14 cellular contexts compared by ENCODE assay signal in the genomic region with DNA sequence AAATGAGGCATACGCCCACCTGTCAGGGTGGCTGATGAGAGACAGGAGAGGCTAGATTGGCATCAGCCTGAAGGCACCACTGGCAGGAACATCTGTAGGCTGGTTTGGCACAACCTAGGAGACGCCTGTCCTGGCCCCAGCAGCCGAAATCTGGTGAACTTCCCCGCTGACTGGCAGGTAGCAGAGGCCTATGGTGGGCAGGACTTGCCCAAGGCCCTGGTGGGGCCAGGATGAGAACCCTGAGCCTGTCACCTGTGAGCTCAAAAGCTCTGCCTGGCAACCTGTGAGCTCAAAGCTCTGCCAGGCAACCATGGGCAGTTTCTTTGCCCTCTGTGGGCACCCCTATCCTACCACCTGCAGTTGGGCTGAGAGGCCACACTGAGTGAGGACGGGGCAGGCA. TPM values are rescaled to one million over a fixed set of nuclear protein-coding genes. Genes with fewer than 3 reads are reported as not detected.
DNase-seq lines count a peak whose midpoint lies in the region; TF ChIP-seq lines count a peak whose summit lies in the region.
"Had no signal": no experiment of that assay in that cellular context is flagged by ENCODE, and none has a peak within 500 bp of the region (broad histone marks: within the 10 kb centered on the region; RNA-seq: fewer than 3 reads in every experiment).

No MANE protein-coding gene starts in this region.

- no peak overlapping the region for H2AFZ ChIP-seq in OCI-LY1 (ENCODE audit: low read length)
- H2AFZ ChIP-seq: PC-9 had no signal

- no TSS peak for BruUV-seq in Caco-2 (replicated peaks; lab: Mats Ljungman, UMichigan)

- CTCF ChIA-PET in Caco-2 (lab: Charles Lee): no interaction called here

- H3K4me1 Mint-ChIP-seq in Caco-2 (ENCODE audit: low read depth, unreplicated experiment): peaks cover 7% of the 10 kb centered on the region

- no peaks in the 10 kb centered on the region for H3F3A ChIP-seq in OCI-LY1 (ENCODE audit: insufficient read depth, low read length)

- no peaks in the 10 kb centered on the region for H3K9me2 ChIP-seq in OCI-LY1 (ENCODE audit: low read depth, low read length)

- no peak for TF ChIP-seq CTCF in Caco-2 (IDR thresholded peaks at IDR 0.05; ENCODE audit: insufficient read depth in 1 of 2, low read depth in 1 of 2, low read length in 1 of 2, severe bottlenecking in 1 of 2, unreplicated experiment in 1 of 2)
- no peak for TF ChIP-seq CTCF in OCI-LY1 (IDR thresholded peaks at IDR 0.05; ENCODE audit: low read length)
- TF ChIP-seq CTCF in left ventricle myocardium inferior (IDR thresholded peaks at IDR 0.05; ENCODE audit: borderline replicate concordance): no peak
- TF ChIP-seq CTCF in spleen (IDR thresholded peaks at IDR 0.05 in 8 of 11, conservative IDR thresholded peaks at IDR 0.05 in 3 of 11): no peak

- peaks cover 55% of the 10 kb centered on the region for H3K36me3 Mint-ChIP-seq in Caco-2 (ENCODE audit: insufficient read depth, unreplicated experiment)

- H3K4me1 ChIP-seq in Caco-2: no peaks in the 10 kb centered on the region
- peaks cover 42% of the 10 kb centered on the region for H3K4me1 ChIP-seq in OCI-LY1 (ENCODE audit: insufficient read depth, low read length, severe bottlenecking)
- H3K4me1 ChIP-seq in left ventricle myocardium inferior: peaks cover 89% of the 10 kb centered on the region
- peaks cover 9 to 43% (median 33%) of the 10 kb centered on the region in 6 donors for H3K4me1 ChIP-seq in spleen

- no peaks in the 10 kb centered on the region for H3K79me2 ChIP-seq in OCI-LY1 (ENCODE audit: insufficient read depth, low read length)

- H3K27me3 ChIP-seq in Caco-2 (replicated peaks; ENCODE audit: control insufficient read depth, insufficient read depth, low read length) (no peaks in the 10 kb centered on the region), OCI-LY1 (ENCODE audit: insufficient read depth, low read length) (no peaks in the 10 kb centered on the region), left ventricle myocardium inferior (ENCODE audit: low read depth) (no peaks in the 10 kb centered on the region), spleen (replicated peaks in 1 of 7) (no peaks in the 10 kb centered on the region)
- H3K27me3 ChIP-seq: tibial artery had no signal

- H3K4me2 ChIP-seq in OCI-LY1 (ENCODE audit: low read length): peak overlapping the region; percentile 76; the same call in 1 of the 2 replicates
- H3K4me2 ChIP-seq: PC-9 had no signal

- H3K27ac Mint-ChIP-seq in Caco-2 (ENCODE audit: unreplicated experiment): no peak overlapping the region

- H3K27ac ChIP-seq in OCI-LY1 (ENCODE audit: low read depth, low read length, poor library complexity, severe bottlenecking) (peak overlapping the region; percentile 97), left ventricle myocardium inferior (replicated peaks) (peak overlapping the region; percentile 96), spleen (peak overlapping the region in 3 of 8 donors; percentile 5 to 86 (median 23))
- H3K27ac ChIP-seq: HL-60, PC-9 had no signal

- POLR2A ChIA-PET in Caco-2 (lab: Charles Lee): no interaction called here

- TF ChIP-seq POLR2A in spleen (IDR thresholded peaks at IDR 0.05): no peak

- intact Hi-C loops in Caco-2 (cut with micrococcal nuclease; ENCODE audit: unreplicated experiment) (no loop called here), left ventricle myocardium inferior (cut with micrococcal nuclease) (no loop called here), spleen (cut with DNase I; ENCODE audit: low total_unique reads) (no loop called here)

- H4K20me1 ChIP-seq in OCI-LY1 (ENCODE audit: insufficient read depth, low read length): no peaks in the 10 kb centered on the region

- DNase-seq in Caco-2 (no peak), left ventricle myocardium inferior (no peak), spleen (peak; percentile 73), NCI-H446 treated with DMSO at 0.1 percent for 48 hours (lab: John Stamatoyannopoulos, UW) (no peak), ACHN (no peak), superior temporal gyrus (ENCODE audit: extremely low spot score) (no peak)
- DNase-seq: COR-L47, NCI-H1436, NCI-H226, PC-9 had no signal

- in situ Hi-C loops in ACHN (cut with HindIII; ENCODE audit: low pct_ligation_motif_present, low pct_unique_long_range_greater_than_20kb, low sequenced_read_pairs): no loop called here

- H3K4me3 Mint-ChIP-seq in Caco-2 (ENCODE audit: unreplicated experiment): peak overlapping the region; percentile 33
- H3K4me3 Mint-ChIP-seq: T-helper 1 cell treated with Interleukin-12 subunit alpha and Interleukin-12 subunit beta and Interleukin-4 antibody, amounts not matched to agents 30 μg/mL and 1 μg/mL, for 36 hours had no signal

- no peaks in the 10 kb centered on the region for H3K9me3 Mint-ChIP-seq in Caco-2 (ENCODE audit: unreplicated experiment)
- H3K9me3 Mint-ChIP-seq: T-helper 1 cell treated with Interleukin-12 subunit alpha and Interleukin-12 subunit beta and Interleukin-4 antibody, amounts not matched to agents 30 μg/mL and 1 μg/mL, for 36 hours had no signal

- no peaks in the 10 kb centered on the region for H3K27me3 Mint-ChIP-seq in Caco-2 (ENCODE audit: insufficient read depth, unreplicated experiment)

- 68 to 88% (median 76%) methylated on average over 3 to 5 of the region's 5 CpGs for WGBS in spleen, 5 donors

- H3K36me3 ChIP-seq in Caco-2 (ENCODE audit: control insufficient read depth, insufficient read depth, low read length): peaks cover 3% of the 10 kb centered on the region
- H3K36me3 ChIP-seq in OCI-LY1 (ENCODE audit: insufficient read depth, low read length): peaks cover 62% of the 10 kb centered on the region
- peaks cover 35% of the 10 kb centered on the region for H3K36me3 ChIP-seq in left ventricle myocardium inferior
- peaks cover 0 to 59% (median 52%) of the 10 kb centered on the region in 6 donors for H3K36me3 ChIP-seq in spleen

- H3K9me3 ChIP-seq in Caco-2 (no peaks in the 10 kb centered on the region), OCI-LY1 (ENCODE audit: low read length) (no peaks in the 10 kb centered on the region), left ventricle myocardium inferior (replicated peaks) (no peaks in the 10 kb centered on the region), spleen (no peaks in the 10 kb centered on the region)
- H3K9me3 ChIP-seq: tibial artery had no signal

- H3K4me3 ChIP-seq in Caco-2 (ENCODE audit: low read depth, low read length) (no peak overlapping the region), OCI-LY1 (ENCODE audit: low read depth, low read length, poor library complexity, severe bottlenecking) (no peak overlapping the region), left ventricle myocardium inferior (no peak overlapping the region), spleen (no peak overlapping the region)
- H3K4me3 ChIP-seq: PC-9, tibial artery had no signal

- H3K9ac ChIP-seq in OCI-LY1 (ENCODE audit: low read length): no peak overlapping the region; the same call in 1 of the 2 replicates

RNA-seq across cellular contexts. Expression of gene DERL3, which starts 2.5 kb away (rescaled TPM):
- 4.4 and 5.4 TPM in 2 replicates for total RNA-seq in Caco-2 (2022)
- total RNA-seq in left ventricle myocardium inferior: 2.0 TPM
- total RNA-seq in spleen: 10 to 100 TPM; 10.2 to 62.8 (median 30.4) TPM
- polyA plus RNA-seq in spleen: 10 to 100 TPM; 16.1 to 18.8 (median 17.9) TPM

RNA-seq across cellular contexts. Expression of gene SLC2A11, which starts 21.4 kb away (rescaled TPM):
- total RNA-seq in Caco-2 (2022) (29.5 and 32.4 TPM in 2 replicates), left ventricle myocardium inferior (22.0 TPM), spleen (10 to 100 TPM; 12.0 to 21.7 (median 16.9) TPM)
- polyA plus RNA-seq in spleen: 10 to 100 TPM; 15.6 to 23.5 (median 16.2) TPM

RNA-seq across cellular contexts. Expression of gene SMARCB1, which starts 49.5 kb away (rescaled TPM):
- total RNA-seq in Caco-2 (2022) (154 and 157 TPM in 2 replicates), left ventricle myocardium inferior (52.0 TPM), spleen (100 to 1,000 TPM in 2 of 7 donors, 10 to 100 TPM in 5; 72.8 to 166 (median 84.6) TPM)
- 100 to 1,000 TPM in 1 of 3 donors, 10 to 100 TPM in 2; 64.2 to 100 (median 86.9) TPM for polyA plus RNA-seq in spleen

RNA-seq across cellular contexts. Expression of gene MIF, which starts 57.9 kb away (rescaled TPM):
- total RNA-seq in Caco-2 (2022) (762 and 795 TPM in 2 replicates), left ventricle myocardium inferior (242 TPM), spleen (100 to 1,000 TPM; 168 to 346 (median 211) TPM)
- polyA plus RNA-seq in spleen: 100 to 1,000 TPM; 421 to 580 (median 501) TPM
